In genomic region chr10:78963074-78964034, GRCh38 we compare ENCODE assay signal across 13 cellular contexts.
A peak's percentile ranks its signal among the peaks of the same experiment; 100 is the strongest.
DNase-seq lines count a peak whose midpoint lies in the region; ATAC-seq and TF ChIP-seq lines count a peak whose summit lies in the region.
"Had no signal": no experiment of that assay in that cellular context is flagged by ENCODE, and none has a peak within 500 bp of the region (broad histone marks: within the 10 kb centered on the region; RNA-seq: fewer than 3 reads in every experiment).

No MANE protein-coding gene starts in this region.

- no peak for TF ChIP-seq RAD21 in Ishikawa (IDR thresholded peaks at IDR 0.05; ENCODE audit: low read depth)

- DNase-seq in left cardiac atrium (peak; percentile 51), psoas muscle (peak in 1 of 2 donors; percentile 58), GM10266 (ENCODE audit: extremely low spot score) (no peak), medulla oblongata (ENCODE audit: extremely low spot score) (no peak)
- DNase-seq: amniotic stem cell, kidney glomerular epithelial cell, NCI-H146, NCI-H526 treated with DMSO at 0.1 percent for 48 hours, T-helper 1 cell had no signal

- TF ChIP-seq CTCF in psoas muscle (IDR thresholded peaks at IDR 0.05) (no peak), GM10266 (IDR thresholded peaks at IDR 0.05; ENCODE audit: control insufficient read depth, insufficient read depth, low read depth, missing control alignments) (no peak)

- intact Hi-C loops in left cardiac atrium (cut with DNase I), result no loop called here
- intact Hi-C loops in psoas muscle (cut with DNase I), result loop anchor here (10.0 kb wide), 1 partner anchor 231 kb away; no protein-coding TSS in a partner anchor

- 75 to 80% (median 79%) methylated on average over 27 of the region's 27 CpGs for WGBS in psoas muscle, 3 donors

- H3K27ac ChIP-seq in psoas muscle, result peak overlapping the region; percentile 63

- no peak overlapping the region for H3K4me3 ChIP-seq in psoas muscle

- no peak for TF ChIP-seq EP300 in Ishikawa (IDR thresholded peaks at IDR 0.05; ENCODE audit: borderline replicate concordance)

- no peaks in the 10 kb centered on the region for H3K27me3 ChIP-seq in psoas muscle (ENCODE audit: insufficient read depth in 3 of 3, low read length in 2 of 3)

- H3K36me3 ChIP-seq in psoas muscle (ENCODE audit: insufficient read depth in 1 of 2, low read depth in 1 of 2), result no peaks in the 10 kb centered on the region

- ATAC-seq in SK-N-SH treated with all-trans-retinoic acid at 6 μM for 48 hours, result peak; percentile 14
- peak in 1 of 2 donors; percentile 21 for ATAC-seq in left cardiac atrium
- ATAC-seq in psoas muscle, result no peak
- ATAC-seq in GM18505 (IDR thresholded peaks at IDR 0.05; ENCODE audit: unreplicated experiment), result no peak
- no peak for ATAC-seq in HG02970 (IDR thresholded peaks at IDR 0.05; ENCODE audit: low FRiP score, unreplicated experiment)

- H3K4me1 ChIP-seq in psoas muscle, result peaks cover 25% of the 10 kb centered on the region

- TF ChIP-seq POLR2A in GM18505 (IDR thresholded peaks at IDR 0.05; ENCODE audit: borderline replicate concordance, extremely low read depth, insufficient read depth, insufficient read length), result no peak

- H3K9me3 ChIP-seq in psoas muscle, result no peaks in the 10 kb centered on the region

TF ChIP-seq in Ishikawa, 13 proteins besides CTCF, POLR2A, EP300 and RAD21:
- no peak; the same call in 1 of the 2 replicates for TF ChIP-seq TEAD4 (IDR thresholded peaks at IDR 0.05)
- 0 out of 2 replicates have a peak, but pooled peaks have one; percentile 60 for TF ChIP-seq ZBTB7A (IDR thresholded peaks at IDR 0.05; ENCODE audit: low read depth)
- no peak for TF ChIP-seq CEBPB (IDR thresholded peaks at IDR 0.05)
- TF ChIP-seq USF1 (IDR thresholded peaks at IDR 0.05), result no peak
- TF ChIP-seq YY1 (IDR thresholded peaks at IDR 0.05; ENCODE audit: low read depth), result no peak
- TF ChIP-seq TAF1 (IDR thresholded peaks at IDR 0.05; ENCODE audit: low read depth), result 0 out of 2 replicates have a peak, but pooled peaks have one; percentile 22
- TF ChIP-seq, protein P1, sequence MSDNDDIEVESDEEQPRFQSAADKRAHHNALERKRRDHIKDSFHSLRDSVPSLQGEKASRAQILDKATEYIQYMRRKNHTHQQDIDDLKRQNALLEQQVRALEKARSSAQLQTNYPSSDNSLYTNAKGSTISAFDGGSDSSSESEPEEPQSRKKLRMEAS (IDR thresholded peaks at IDR 0.05), result peak; percentile 6; the same call in 1 of the 2 replicates
- 0 out of 2 replicates have a peak, but pooled peaks have one; percentile 18 for TF ChIP-seq TCF12 (IDR thresholded peaks at IDR 0.05; ENCODE audit: low read depth)

TF ChIP-seq in SK-N-SH treated with all-trans-retinoic acid at 6 μM for 48 hours, 23 proteins besides CTCF, POLR2A, EP300 and RAD21:
- no peak for TF ChIP-seq PATZ1 (CRISPR knock-in tag; IDR thresholded peaks at IDR 0.05; ENCODE audit: borderline replicate concordance)
- TF ChIP-seq ZFP3 (CRISPR knock-in tag; IDR thresholded peaks at IDR 0.05), result peak; percentile 67; the same call in 1 of the 2 replicates
- TF ChIP-seq POU6F1 (CRISPR knock-in tag; IDR thresholded peaks at IDR 0.05; ENCODE audit: borderline replicate concordance, low read depth), result no peak
- peak; percentile 93 for TF ChIP-seq TSHZ2 (CRISPR knock-in tag; IDR thresholded peaks at IDR 0.05)
- no peak for TF ChIP-seq RARB (CRISPR knock-in tag; IDR thresholded peaks at IDR 0.05)
- no peak for TF ChIP-seq ESRRG (CRISPR knock-in tag; IDR thresholded peaks at IDR 0.05)
- TF ChIP-seq TOX (CRISPR knock-in tag; IDR thresholded peaks at IDR 0.05; ENCODE audit: borderline replicate concordance), result no peak
- TF ChIP-seq TCF4 (CRISPR knock-in tag; IDR thresholded peaks at IDR 0.05; ENCODE audit: borderline replicate concordance), result peak; percentile 88
- no peak for TF ChIP-seq ZFP30 (CRISPR knock-in tag; IDR thresholded peaks at IDR 0.05)
- TF ChIP-seq ZNF8 (CRISPR knock-in tag; IDR thresholded peaks at IDR 0.05), result no peak
- peak; percentile 56; the same call in 1 of the 2 replicates for TF ChIP-seq ZNF70 (CRISPR knock-in tag; IDR thresholded peaks at IDR 0.05)
TF ChIP-seq in SK-N-SH treated with all-trans-retinoic acid at 6 μM for 48 hours: peak in this region for 4.

Comparison
In these comparisons a context has a peak if more than half of its experiments do, and no peak if none do; other contexts are left out.
1. intact Hi-C loops: an anchor here in psoas muscle (10.0 kb wide); none called in left cardiac atrium.